Comparison of ENCODE assay signal across 8 cellular contexts in genomic region chr9:120714846-120715231, GRCh38. TPM values are rescaled to one million over a fixed set of nuclear protein-coding genes. Genes with fewer than 3 reads are reported as not detected.
DNase-seq lines count a peak whose midpoint lies in the region; ATAC-seq and TF ChIP-seq lines count a peak whose summit lies in the region.

No MANE protein-coding gene starts in this region.

- no peaks in the 10 kb centered on the region for H3K9me3 ChIP-seq in CD4-positive, alpha-beta memory T cell (ENCODE audit: control insufficient read depth in 1 of 2, low read length in 2 of 2)
- H3K9me3 ChIP-seq in HAP-1 = no peaks in the 10 kb centered on the region
- no peaks in the 10 kb centered on the region for H3K9me3 ChIP-seq in iPS-18a (ENCODE audit: control insufficient read depth, low read depth, low read length)
- H3K9me3 ChIP-seq in stomach smooth muscle (ENCODE audit: control insufficient read depth in 2 of 2, low read length in 2 of 2) = no peaks in the 10 kb centered on the region

- H3K9ac ChIP-seq in iPS-18a (ENCODE audit: low read length) (peak overlapping the region; percentile 82), stomach smooth muscle (ENCODE audit: low read length in 2 of 2) (peak overlapping the region; percentile 78 to 82)

- DNase-seq in CD4-positive, alpha-beta memory T cell = no peak
- DNase-seq in HAP-1 (ENCODE audit: low spot score in 2 of 2) (no peak), kidney glomerular epithelial cell (lab: John Stamatoyannopoulos, UW) (no peak)
- no peak for DNase-seq in activated CD8-positive, alpha-beta T cell treated with anti-CD3 and anti-CD28 coated beads for 36 hours
- DNase-seq in stimulated activated naive CD4-positive, alpha-beta T cell treated with Interleukin-2 at 50 U/mL for 16 hours (lab: John Stamatoyannopoulos, UW) = no peak

- H3K27ac ChIP-seq in CD4-positive, alpha-beta memory T cell (ENCODE audit: low read depth, low read length) = peak overlapping the region; percentile 72
- H3K27ac ChIP-seq in iPS-18a (ENCODE audit: low read length) (no peak overlapping the region), stomach smooth muscle (ENCODE audit: low read length) (peak overlapping the region; percentile 46)

- peaks cover 25 to 38% (median 33%) of the 10 kb centered on the region in 4 donors for H3K4me1 Mint-ChIP-seq in CD4-positive, alpha-beta memory T cell
- peaks cover 29% of the 10 kb centered on the region for H3K4me1 Mint-ChIP-seq in activated CD8-positive, alpha-beta T cell treated with anti-CD3 and anti-CD28 coated beads for 36 hours (ENCODE audit: low read depth)

- H3K4me3 Mint-ChIP-seq in CD4-positive, alpha-beta memory T cell = peak overlapping the region; percentile 83 to 93 (median 85)
- H3K4me3 Mint-ChIP-seq in activated CD8-positive, alpha-beta T cell treated with anti-CD3 and anti-CD28 coated beads for 36 hours = peak overlapping the region; percentile 77

- peaks cover 0 to 4% of the 10 kb centered on the region in 2 donors for H3K36me3 Mint-ChIP-seq in CD4-positive, alpha-beta memory T cell
- no peaks in the 10 kb centered on the region for H3K36me3 Mint-ChIP-seq in activated CD8-positive, alpha-beta T cell treated with anti-CD3 and anti-CD28 coated beads for 36 hours (ENCODE audit: low read depth)

- in situ Hi-C loops in HAP-1 (cut with MboI; ENCODE audit: low sequenced_read_pairs) = loop anchor here (5.0 kb wide), 1 partner anchor 93 kb away; no protein-coding TSS in a partner anchor

- CTCF ChIA-PET in CD4-positive, alpha-beta memory T cell (lab: Charles Lee; ENCODE audit: partially characterized antibody) = interaction anchor here (0.6 to 1.0 kb wide), 2 partner anchors 96 to 133 kb away, joined by 3 read pairs; no protein-coding TSS in a partner anchor
- CTCF ChIA-PET in activated CD8-positive, alpha-beta T cell treated with anti-CD3 and anti-CD28 coated beads for 36 hours (lab: Charles Lee) = interaction anchor here (0.9 to 1.1 kb wide), 2 partner anchors 92 to 95 kb away, joined by 5 to 7 read pairs; no protein-coding TSS in a partner anchor

- peak overlapping the region in 6 of 7 donors; percentile 22 to 93 (median 66) for H3K27ac Mint-ChIP-seq in CD4-positive, alpha-beta memory T cell
- no peak overlapping the region for H3K27ac Mint-ChIP-seq in activated CD8-positive, alpha-beta T cell treated with anti-CD3 and anti-CD28 coated beads for 36 hours

- TF ChIP-seq CTCF in activated CD8-positive, alpha-beta T cell treated with anti-CD3 and anti-CD28 coated beads for 36 hours (IDR thresholded peaks at IDR 0.05) = no peak

- no peaks in the 10 kb centered on the region for H3K27me3 ChIP-seq in CD4-positive, alpha-beta memory T cell (ENCODE audit: insufficient read depth, low read length)
- no peaks in the 10 kb centered on the region for H3K27me3 ChIP-seq in HAP-1 (ENCODE audit: low read depth)
- peaks cover 27% of the 10 kb centered on the region for H3K27me3 ChIP-seq in iPS-18a (ENCODE audit: control insufficient read depth, insufficient read depth, low read length)
- no peaks in the 10 kb centered on the region for H3K27me3 ChIP-seq in stomach smooth muscle (ENCODE audit: control insufficient read depth in 1 of 2, insufficient read depth in 2 of 2, low read length in 2 of 2)

- no peaks in the 10 kb centered on the region for H3K9me3 Mint-ChIP-seq in CD4-positive, alpha-beta memory T cell
- H3K9me3 Mint-ChIP-seq in activated CD8-positive, alpha-beta T cell treated with anti-CD3 and anti-CD28 coated beads for 36 hours = no peaks in the 10 kb centered on the region

- H3K4me3 ChIP-seq in CD4-positive, alpha-beta memory T cell (ENCODE audit: low read length in 2 of 2) = peak overlapping the region; percentile 63 to 66
- H3K4me3 ChIP-seq in HAP-1 = peak overlapping the region; percentile 65
- peak overlapping the region; percentile 74 for H3K4me3 ChIP-seq in iPS-18a (ENCODE audit: low read length)
- peak overlapping the region; percentile 85 to 86 for H3K4me3 ChIP-seq in stomach smooth muscle (ENCODE audit: low read length in 2 of 2)

- H3K4me1 ChIP-seq in CD4-positive, alpha-beta memory T cell (ENCODE audit: insufficient read depth, low read length) = peaks cover 45% of the 10 kb centered on the region
- H3K4me1 ChIP-seq in HAP-1 = peaks cover 34% of the 10 kb centered on the region
- peaks cover 9% of the 10 kb centered on the region for H3K4me1 ChIP-seq in iPS-18a (ENCODE audit: control insufficient read depth, low read depth, low read length)
- H3K4me1 ChIP-seq in stomach smooth muscle (ENCODE audit: control insufficient read depth, insufficient read depth, low read length) = peaks cover 22% of the 10 kb centered on the region

- H3K36me3 ChIP-seq in CD4-positive, alpha-beta memory T cell (ENCODE audit: insufficient read depth, low read length) = no peaks in the 10 kb centered on the region
- H3K36me3 ChIP-seq in HAP-1 (replicated peaks) = peaks cover 4% of the 10 kb centered on the region; the same call in 1 of the 2 replicates
- no peaks in the 10 kb centered on the region for H3K36me3 ChIP-seq in iPS-18a (ENCODE audit: control insufficient read depth, low read depth, low read length)
- no peaks in the 10 kb centered on the region for H3K36me3 ChIP-seq in stomach smooth muscle (ENCODE audit: control insufficient read depth in 2 of 2, insufficient read depth in 2 of 2, low read length in 2 of 2)

- intact Hi-C loops in CD4-positive, alpha-beta memory T cell (cut with micrococcal nuclease) = loop anchor here (1.0 to 2.0 kb wide), 2 partner anchors 96 to 135 kb away; partner anchors contain the start of gene CDK5RAP2
- intact Hi-C loops in activated CD8-positive, alpha-beta T cell treated with anti-CD3 and anti-CD28 coated beads for 36 hours (cut with micrococcal nuclease) = no loop called here

- POLR2A ChIA-PET in CD4-positive, alpha-beta memory T cell (lab: Charles Lee; ENCODE audit: partially characterized antibody) = interaction anchor here (0.8 to 1.6 kb wide), 8 partner anchors 9 to 406 kb away, joined by 3 to 7 read pairs (median 4); partner anchors contain the start of genes CNTRL and FBXW2
- POLR2A ChIA-PET in activated CD8-positive, alpha-beta T cell treated with anti-CD3 and anti-CD28 coated beads for 36 hours (lab: Charles Lee) = interaction anchor here (0.8 to 1.2 kb wide), 10 partner anchors 10 to 210 kb away, joined by 3 to 4 read pairs (median 3); no protein-coding TSS in a partner anchor

- no peak for ATAC-seq in activated CD8-positive, alpha-beta T cell treated with anti-CD3 and anti-CD28 coated beads for 36 hours
- ATAC-seq in HG02840 (IDR thresholded peaks at IDR 0.05; ENCODE audit: low FRiP score, unreplicated experiment) = no peak

- H3K27me3 Mint-ChIP-seq in CD4-positive, alpha-beta memory T cell = no peaks in the 10 kb centered on the region
- no peaks in the 10 kb centered on the region for H3K27me3 Mint-ChIP-seq in activated CD8-positive, alpha-beta T cell treated with anti-CD3 and anti-CD28 coated beads for 36 hours

RNA-seq across cellular contexts. Expression of gene MEGF9, which starts 0.6 kb away (rescaled TPM):
- total RNA-seq in CD4-positive, alpha-beta memory T cell = 10 to 100 TPM; 14.2 to 14.9 TPM
- polyA plus RNA-seq in CD4-positive, alpha-beta memory T cell = 1 to 10 TPM; 5.9 to 6.7 TPM
- 1 to 10 TPM; 3.0 to 3.2 TPM for total RNA-seq in activated CD8-positive, alpha-beta T cell treated with anti-CD3 and anti-CD28 coated beads for 36 hours
